14 cellular contexts compared by ENCODE assay signal in the genomic region with DNA sequence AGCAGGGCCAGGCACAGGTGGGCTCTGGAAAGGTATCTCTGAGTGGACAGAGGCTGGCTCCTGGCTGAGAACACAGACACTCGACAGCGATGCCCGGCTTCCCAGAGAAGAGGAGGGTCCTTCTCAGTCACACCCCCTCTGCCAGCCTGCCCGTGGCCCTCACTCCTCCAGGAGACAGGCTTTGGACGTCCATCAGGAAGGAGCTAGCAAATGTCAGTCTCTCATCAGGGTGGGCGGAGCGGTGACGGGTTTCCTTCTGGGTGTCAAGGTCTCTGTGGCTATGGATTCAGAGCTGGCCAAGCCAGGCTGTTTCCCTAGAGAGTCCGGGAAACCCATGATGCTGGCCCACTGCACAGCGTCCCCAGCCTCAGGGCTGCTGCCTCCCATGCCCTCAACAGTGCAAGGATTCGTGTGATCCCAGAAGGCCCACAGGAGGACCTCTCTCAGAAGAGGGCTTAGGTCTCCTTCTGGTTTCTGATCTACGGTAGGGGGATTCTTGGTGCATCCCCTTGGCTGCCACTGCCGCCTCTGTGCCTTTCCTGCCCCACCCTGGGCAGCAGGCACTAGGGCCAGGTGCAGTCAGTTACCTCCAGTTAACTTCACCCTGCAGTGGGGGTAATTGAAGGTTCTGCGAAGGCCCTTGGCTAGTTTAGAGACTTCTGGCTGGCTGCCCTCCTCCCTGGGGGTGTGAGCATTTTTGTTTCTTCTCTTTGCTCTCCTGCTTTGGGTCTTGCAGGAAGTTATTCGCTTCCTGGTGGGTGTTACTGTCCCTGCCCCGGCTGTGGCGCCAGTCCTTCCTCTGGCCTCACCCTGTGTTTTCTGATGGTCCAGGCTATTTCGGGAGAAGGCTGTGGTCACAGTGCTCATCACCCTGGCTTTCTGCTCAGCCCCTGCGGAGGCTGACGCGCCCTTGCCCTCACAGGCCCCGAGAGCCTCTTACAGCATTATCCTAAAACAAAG.
"Had no signal": no experiment of that assay in that cellular context is flagged by ENCODE, and none has a peak within 500 bp of the region (broad histone marks: within the 10 kb centered on the region; RNA-seq: fewer than 3 reads in every experiment).

No MANE protein-coding gene starts in this region.

- ATAC-seq: activated CD8-positive, alpha-beta T cell treated with anti-CD3 and anti-CD28 coated beads for 36 hours; effector memory CD8-positive, alpha-beta T cell; natural killer cell had no signal

- H3K36me3 Mint-ChIP-seq: natural killer cell, type B pancreatic cell had no signal

- H3K36me3 ChIP-seq: esophagus squamous epithelium had no signal

- H3K27me3 Mint-ChIP-seq: activated B cell treated with CpG ODN at 0.5 μM for 24 hours; activated CD8-positive, alpha-beta T cell treated with anti-CD3 and anti-CD28 coated beads for 36 hours had no signal

- FAIRE-seq: bronchial epithelial cell had no signal

- H3K4me1 Mint-ChIP-seq: activated B cell treated with CpG ODN at 0.5 μM for 24 hours, natural killer cell had no signal

- H3K27ac ChIP-seq: esophagus squamous epithelium, testis had no signal

- H3K9me3 Mint-ChIP-seq: activated CD8-positive, alpha-beta T cell treated with anti-CD3 and anti-CD28 coated beads for 36 hours; activated T-cell treated with anti-CD3 and anti-CD28 coated beads, Interleukin-2, amount 50 U/mL, for 24 hours; effector memory CD8-positive, alpha-beta T cell; type B pancreatic cell had no signal

- H3K27ac Mint-ChIP-seq: activated B cell treated with CpG ODN at 0.5 μM for 24 hours; activated CD8-positive, alpha-beta T cell treated with anti-CD3 and anti-CD28 coated beads for 36 hours; activated naive CD4-positive, alpha-beta T cell treated with anti-CD3 and anti-CD28 coated beads for 36 hours; activated T-cell treated with anti-CD3 and anti-CD28 coated beads, Interleukin-2, amount 50 U/mL, for 24 hours; effector memory CD8-positive, alpha-beta T cell; natural killer cell; type B pancreatic cell had no signal

- H3K9me3 ChIP-seq: esophagus squamous epithelium, testis had no signal

- H3K4me3 ChIP-seq: esophagus squamous epithelium, testis had no signal

- H3K4me1 ChIP-seq: esophagus squamous epithelium, testis had no signal

- H3K4me3 Mint-ChIP-seq: activated B cell treated with CpG ODN at 0.5 μM for 24 hours; activated CD8-positive, alpha-beta T cell treated with anti-CD3 and anti-CD28 coated beads for 36 hours; activated naive CD4-positive, alpha-beta T cell treated with anti-CD3 and anti-CD28 coated beads for 36 hours; activated T-cell treated with anti-CD3 and anti-CD28 coated beads, Interleukin-2, amount 50 U/mL, for 24 hours; effector memory CD8-positive, alpha-beta T cell; natural killer cell; type B pancreatic cell had no signal

- DNase-seq: activated B cell treated with CpG ODN at 0.5 μM for 24 hours; activated CD8-positive, alpha-beta T cell treated with anti-CD3 and anti-CD28 coated beads for 36 hours; activated naive CD4-positive, alpha-beta T cell treated with anti-CD3 and anti-CD28 coated beads for 36 hours; activated T-cell treated with anti-CD3 and anti-CD28 coated beads, Interleukin-2, amount 50 U/mL, for 24 hours; aorta; cerebellar nuclear complex; effector memory CD8-positive, alpha-beta T cell; natural killer cell; stimulated activated CD4-positive, alpha-beta T cell treated with anti-CD3 and anti-CD28 coated beads, Interleukin-4, amount 100 ng/mL, for 1 hour; T-helper 9 cell; testis had no signal

- H3K27me3 ChIP-seq: testis had no signal
